Comparison of ENCODE assay signal across 12 cellular contexts in genomic region chr10:110528224-110528997, GRCh38. TPM values are rescaled to one million over a fixed set of nuclear protein-coding genes. Genes with fewer than 3 reads are reported as not detected.
DNase-seq lines count a peak whose midpoint lies in the region; ATAC-seq and TF ChIP-seq lines count a peak whose summit lies in the region.
"Had no signal": no experiment of that assay in that cellular context is flagged by ENCODE, and none has a peak within 500 bp of the region (broad histone marks: within the 10 kb centered on the region; RNA-seq: fewer than 3 reads in every experiment).

No MANE protein-coding gene starts in this region.

- no peaks in the 10 kb centered on the region for H3K9me3 ChIP-seq in CD4-positive, alpha-beta T cell (ENCODE audit: control insufficient read depth, low read length)
- H3K9me3 ChIP-seq: HAP-1 had no signal

- H3K36me3 Mint-ChIP-seq in CD4-positive, alpha-beta T cell (ENCODE audit: low read depth): no peaks in the 10 kb centered on the region
- H3K36me3 Mint-ChIP-seq: mesothelial cell of epicardium had no signal

- CTCF ChIA-PET in CD4-positive, alpha-beta T cell (lab: Charles Lee): no interaction called here

- no peak for ATAC-seq in CD4-positive, alpha-beta T cell (ENCODE audit: poor library complexity)
- ATAC-seq in GM21360 (IDR thresholded peaks at IDR 0.05; ENCODE audit: unreplicated experiment): peak; percentile 3
- ATAC-seq in HG03439 (IDR thresholded peaks at IDR 0.05; ENCODE audit: unreplicated experiment): peak; percentile 7
- no peak for ATAC-seq in HG03457 (IDR thresholded peaks at IDR 0.05; ENCODE audit: unreplicated experiment)

- no peak for DNase-seq in CD4-positive, alpha-beta T cell
- DNase-seq in brain microvascular endothelial cell: no peak
- no peak for DNase-seq in NCI-H1092 (lab: John Stamatoyannopoulos, UW)
- no peak for DNase-seq in stimulated activated CD4-positive, alpha-beta T cell treated with anti-CD3 and anti-CD28 coated beads, Interleukin-12 subunit alpha, Interleukin-12 subunit beta, amount 100 ng/mL, for 4 hours
- DNase-seq in stimulated activated CD4-positive, alpha-beta T cell treated with anti-CD3 and anti-CD28 coated beads, Interleukin-1b, Interleukin-23, amount 100 ng/mL, for 48 hours: no peak
- DNase-seq: NCI-H2171 treated with DMSO at 0.1 percent for 48 hours; stimulated activated CD4-positive, alpha-beta T cell treated with anti-CD3 and anti-CD28 coated beads, Interleukin-2, amount 100 ng/mL, for 48 hours had no signal

- in situ Hi-C loops in brain microvascular endothelial cell (cut with HindIII; ENCODE audit: low pct_ligation_motif_present, low sequenced_read_pairs): loop anchor here (25.0 kb wide), 1 partner anchor 191 kb away; no protein-coding TSS in a partner anchor

- no peak overlapping the region for H3K27ac ChIP-seq in CD4-positive, alpha-beta T cell (ENCODE audit: low read depth, low read length)
- peak overlapping the region; percentile 77 for H3K27ac ChIP-seq in brain microvascular endothelial cell

- H3K27ac Mint-ChIP-seq in CD4-positive, alpha-beta T cell: no peak overlapping the region
- H3K27ac Mint-ChIP-seq: mesothelial cell of epicardium had no signal

- no peaks in the 10 kb centered on the region for H3K9me3 Mint-ChIP-seq in CD4-positive, alpha-beta T cell
- H3K9me3 Mint-ChIP-seq: mesothelial cell of epicardium had no signal

- H3K27me3 ChIP-seq in CD4-positive, alpha-beta T cell (ENCODE audit: control insufficient read depth, insufficient read depth, low read length): no peaks in the 10 kb centered on the region
- no peaks in the 10 kb centered on the region for H3K27me3 ChIP-seq in brain microvascular endothelial cell (replicated peaks)

- no peak overlapping the region for H3K4me3 ChIP-seq in brain microvascular endothelial cell (ENCODE audit: low read depth, low read length)
- H3K4me3 ChIP-seq: HAP-1 had no signal

- POLR2A ChIA-PET in CD4-positive, alpha-beta T cell (lab: Charles Lee): no interaction called here

- H3K4me1 Mint-ChIP-seq in CD4-positive, alpha-beta T cell (ENCODE audit: low read depth): peaks cover 19% of the 10 kb centered on the region

- no peaks in the 10 kb centered on the region for H3K27me3 Mint-ChIP-seq in CD4-positive, alpha-beta T cell

- intact Hi-C loops in CD4-positive, alpha-beta T cell (cut with DNase I, micrococcal nuclease): no loop called here

- no peak for TF ChIP-seq CTCF in CD4-positive, alpha-beta T cell (IDR thresholded peaks at IDR 0.05)
- TF ChIP-seq CTCF in brain microvascular endothelial cell (IDR thresholded peaks at IDR 0.05; ENCODE audit: low read depth, low read length, missing control alignments): no peak

- H3K36me3 ChIP-seq in brain microvascular endothelial cell (replicated peaks): no peaks in the 10 kb centered on the region
- H3K36me3 ChIP-seq: HAP-1 had no signal

- H3K4me3 Mint-ChIP-seq in CD4-positive, alpha-beta T cell: peak overlapping the region; percentile 36
- H3K4me3 Mint-ChIP-seq: mesothelial cell of epicardium had no signal

RNA-seq across cellular contexts. Expression of gene DUSP5, which starts 30.7 kb away (rescaled TPM):
- 10 to 100 TPM; 64.3 to 66.2 TPM for total RNA-seq in CD4-positive, alpha-beta T cell

RNA-seq across cellular contexts. Expression of gene SMC3, which starts 39.1 kb away (rescaled TPM):
- 10 to 100 TPM; 46.8 to 48.0 TPM for total RNA-seq in CD4-positive, alpha-beta T cell

Comparison
In these comparisons a context has a peak if more than half of its experiments do, and no peak if none do; other contexts are left out.
1. ATAC-seq: peak in GM21360 (single experiment) and HG03439 (single experiment); none in CD4-positive, alpha-beta T cell (single experiment) and HG03457 (single experiment).